ENCODE assay signal across 13 cellular contexts in the genomic region with DNA sequence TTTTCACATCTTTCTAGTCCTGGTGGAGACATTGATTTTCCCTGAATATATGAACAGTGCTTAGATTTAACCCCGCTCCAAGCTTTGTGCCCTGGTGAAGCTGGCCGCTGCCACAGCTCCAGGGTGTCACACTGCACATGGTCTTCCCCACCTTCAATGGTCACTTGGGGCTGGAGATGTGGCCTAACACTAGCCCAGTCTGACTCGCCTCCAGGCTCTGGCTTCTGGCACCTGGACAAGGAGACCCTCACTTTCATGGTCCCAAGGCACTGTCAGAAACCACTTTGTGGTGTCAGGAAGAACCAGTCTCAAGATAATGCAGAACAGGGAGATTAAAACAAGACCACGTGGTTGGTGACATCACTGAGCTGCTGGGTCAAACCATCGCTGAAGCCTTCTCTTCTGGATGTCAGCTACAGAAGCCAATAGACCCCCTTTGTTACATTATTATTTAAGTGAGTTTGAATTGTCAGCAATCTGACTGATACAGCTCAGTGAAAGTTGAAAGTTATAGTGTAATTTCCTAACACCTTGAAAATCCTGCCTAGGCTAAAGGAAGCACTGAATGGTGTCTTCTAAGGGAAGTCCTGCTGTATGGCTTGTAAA. TPM values are rescaled to one million over a fixed set of nuclear protein-coding genes. Genes with fewer than 3 reads are reported as not detected.
DNase-seq lines count a peak whose midpoint lies in the region; ATAC-seq and TF ChIP-seq lines count a peak whose summit lies in the region.
"Had no signal": no experiment of that assay in that cellular context is flagged by ENCODE, and none has a peak within 500 bp of the region (broad histone marks: within the 10 kb centered on the region; RNA-seq: fewer than 3 reads in every experiment).

No MANE protein-coding gene starts in this region.

- H4K20me1 ChIP-seq in OCI-LY3 (ENCODE audit: insufficient read depth, low read length), result no peaks in the 10 kb centered on the region

- no peaks in the 10 kb centered on the region for H3K36me3 ChIP-seq in OCI-LY3 (replicated peaks; ENCODE audit: low read depth, low read length)

- H3K27me3 ChIP-seq in OCI-LY3 (ENCODE audit: low read depth, low read length), result no peaks in the 10 kb centered on the region

- no peaks in the 10 kb centered on the region for H3K9me3 ChIP-seq in OCI-LY3 (ENCODE audit: insufficient read depth, low read length)

- TF ChIP-seq CTCF in OCI-LY3 (IDR thresholded peaks at IDR 0.05; ENCODE audit: low read depth, low read length) (no peak), foreskin fibroblast (IDR thresholded peaks at IDR 0.05; ENCODE audit: low read depth, low read length) (no peak)

- DNase-seq in cardiac septum (ENCODE audit: low spot score) (peak; percentile 59), Right ventricle myocardium superior (no peak), left lobe of liver (ENCODE audit: low spot score) (no peak), foreskin fibroblast (no peak)
- DNase-seq in stimulated activated naive CD4-positive, alpha-beta T cell (lab: John Stamatoyannopoulos, UW), result no peak
- DNase-seq: activated CD4-positive, CD25-positive, alpha-beta regulatory T cell; EL; NCI-H2081; occipital lobe; stimulated activated CD4-positive, alpha-beta T cell treated with anti-CD3 and anti-CD28 coated beads, Interleukin-2, amount 100 ng/mL, for 48 hours had no signal

- peak overlapping the region; percentile 86 for H3K27ac ChIP-seq in OCI-LY3 (ENCODE audit: low read length)

- peak overlapping the region; percentile 63 for H3K9ac ChIP-seq in OCI-LY3 (ENCODE audit: low read length)

- peak overlapping the region; percentile 55 for H3K4me3 ChIP-seq in OCI-LY3 (ENCODE audit: low read length)
- H3K4me3 ChIP-seq in foreskin fibroblast (ENCODE audit: low read depth in 1 of 2, low read length in 2 of 2), result no peak overlapping the region

- ATAC-seq in Right ventricle myocardium superior (ENCODE audit: poor library complexity), result no peak
- ATAC-seq in HG02885 (IDR thresholded peaks at IDR 0.05; ENCODE audit: poor library complexity, unreplicated experiment), result peak; percentile 35
- no peak for ATAC-seq in left lobe of liver
- no peak for ATAC-seq in HG03280 (IDR thresholded peaks at IDR 0.05; ENCODE audit: unreplicated experiment)

- H3K4me1 ChIP-seq in OCI-LY3 (ENCODE audit: low read length), result peaks cover 56% of the 10 kb centered on the region

- H3K79me2 ChIP-seq in OCI-LY3 (ENCODE audit: low read length), result no peaks in the 10 kb centered on the region

- peak overlapping the region; percentile 67 for H3K4me2 ChIP-seq in OCI-LY3 (ENCODE audit: low read length)

- intact Hi-C loops in cardiac septum (cut with DNase I), result no loop called here
- intact Hi-C loops in Right ventricle myocardium superior (cut with DNase I), result no loop called here

- peak overlapping the region; percentile 39; the same call in 1 of the 2 replicates for H2AFZ ChIP-seq in OCI-LY3 (ENCODE audit: low read depth, low read length)

RNA-seq across cellular contexts. Expression of a gene that starts 55.1 kb away (rescaled TPM):
- 10.8 TPM for total RNA-seq in cardiac septum
- 8.7 TPM for total RNA-seq in Right ventricle myocardium superior
- 10.1 TPM for total RNA-seq in left lobe of liver
